ENCODE assay signal across 1 cellular context in the genomic region with DNA sequence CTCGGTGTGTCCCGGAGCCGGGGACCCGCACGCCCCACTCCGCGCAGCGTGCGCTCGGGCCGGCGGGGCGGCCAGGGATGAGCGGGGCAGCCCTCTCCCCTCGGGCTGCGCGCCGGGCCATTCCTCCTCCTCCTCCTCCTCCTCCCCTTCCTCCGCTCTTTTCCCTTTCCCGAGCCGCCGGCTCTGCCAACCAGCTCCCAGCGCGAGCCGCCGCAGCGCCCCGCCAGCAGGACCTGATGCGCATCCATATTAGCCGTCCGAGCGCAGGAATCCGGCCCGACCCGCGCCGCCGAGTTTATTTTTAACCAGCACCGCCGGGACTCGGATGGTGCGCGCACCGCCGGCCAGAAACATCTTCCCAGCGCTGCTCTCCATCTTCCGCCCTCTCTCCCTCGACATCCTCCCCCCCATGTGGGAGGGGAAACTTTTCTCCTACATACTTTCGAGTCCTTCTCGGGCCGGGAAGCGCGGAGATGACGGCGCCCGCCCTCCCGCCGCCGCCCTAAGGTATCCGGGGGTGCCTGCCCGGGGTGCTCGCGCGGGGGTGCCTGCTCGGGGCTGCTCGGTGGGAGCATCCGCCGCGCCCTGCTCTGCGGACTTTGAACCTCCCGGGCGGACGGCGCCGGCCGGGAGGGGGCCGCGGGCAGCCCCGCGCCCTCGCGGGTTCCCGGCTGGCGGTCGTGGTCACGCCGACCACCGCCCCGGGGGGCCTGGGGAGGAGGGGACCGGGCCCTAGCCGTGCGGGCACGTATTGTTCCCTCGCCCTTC.
A peak's percentile ranks its signal among the peaks of the same experiment; 100 is the strongest.
TF ChIP-seq lines count a peak whose summit lies in the region.

No MANE protein-coding gene starts in this region.

TF ChIP-seq in HepG2, 621 proteins besides CTCF, POLR2A, EP300 and RAD21 (continued from another document and continues in another):
- TF ChIP-seq, protein P1, sequence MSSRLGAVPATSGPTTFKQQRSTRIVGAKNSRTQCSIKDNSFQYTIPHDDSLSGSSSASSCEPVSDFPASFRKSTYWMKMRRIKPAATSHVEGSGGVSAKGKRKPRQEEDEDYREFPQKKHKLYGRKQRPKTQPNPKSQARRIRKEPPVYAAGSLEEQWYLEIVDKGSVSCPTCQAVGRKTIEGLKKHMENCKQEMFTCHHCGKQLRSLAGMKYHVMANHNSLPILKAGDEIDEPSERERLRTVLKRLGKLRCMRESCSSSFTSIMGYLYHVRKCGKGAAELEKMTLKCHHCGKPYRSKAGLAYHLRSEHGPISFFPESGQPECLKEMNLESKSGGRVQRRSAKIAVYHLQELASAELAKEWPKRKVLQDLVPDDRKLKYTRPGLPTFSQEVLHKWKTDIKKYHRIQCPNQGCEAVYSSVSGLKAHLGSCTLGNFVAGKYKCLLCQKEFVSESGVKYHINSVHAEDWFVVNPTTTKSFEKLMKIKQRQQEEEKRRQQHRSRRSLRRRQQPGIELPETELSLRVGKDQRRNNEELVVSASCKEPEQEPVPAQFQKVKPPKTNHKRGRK (CRISPR knock-in tag; IDR thresholded peaks at IDR 0.05), result no peak
- TF ChIP-seq, protein P2, sequence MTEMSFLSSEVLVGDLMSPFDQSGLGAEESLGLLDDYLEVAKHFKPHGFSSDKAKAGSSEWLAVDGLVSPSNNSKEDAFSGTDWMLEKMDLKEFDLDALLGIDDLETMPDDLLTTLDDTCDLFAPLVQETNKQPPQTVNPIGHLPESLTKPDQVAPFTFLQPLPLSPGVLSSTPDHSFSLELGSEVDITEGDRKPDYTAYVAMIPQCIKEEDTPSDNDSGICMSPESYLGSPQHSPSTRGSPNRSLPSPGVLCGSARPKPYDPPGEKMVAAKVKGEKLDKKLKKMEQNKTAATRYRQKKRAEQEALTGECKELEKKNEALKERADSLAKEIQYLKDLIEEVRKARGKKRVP (CRISPR knock-in tag; IDR thresholded peaks at IDR 0.05), result peak in 1 of 2 experiments; percentile 7; a peak in 1 of 4 replicates
- TF ChIP-seq, protein P3, sequence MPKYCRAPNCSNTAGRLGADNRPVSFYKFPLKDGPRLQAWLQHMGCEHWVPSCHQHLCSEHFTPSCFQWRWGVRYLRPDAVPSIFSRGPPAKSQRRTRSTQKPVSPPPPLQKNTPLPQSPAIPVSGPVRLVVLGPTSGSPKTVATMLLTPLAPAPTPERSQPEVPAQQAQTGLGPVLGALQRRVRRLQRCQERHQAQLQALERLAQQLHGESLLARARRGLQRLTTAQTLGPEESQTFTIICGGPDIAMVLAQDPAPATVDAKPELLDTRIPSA (CRISPR knock-in tag; IDR thresholded peaks at IDR 0.05; ENCODE audit: borderline replicate concordance), result no peak
- TF ChIP-seq REXO4 (CRISPR knock-in tag; IDR thresholded peaks at IDR 0.05; ENCODE audit: borderline replicate concordance) (no peak), RARG (CRISPR knock-in tag; IDR thresholded peaks at IDR 0.05; ENCODE audit: low read depth) (no peak), MED13 (CRISPR knock-in tag; IDR thresholded peaks at IDR 0.05) (peak; percentile 43; the same call in 1 of the 2 replicates), CHD2 (IDR thresholded peaks at IDR 0.05; ENCODE audit: low read depth, low read length) (no peak), ZNF556 (CRISPR knock-in tag; IDR thresholded peaks at IDR 0.05; ENCODE audit: borderline replicate concordance) (no peak), SUZ12 (IDR thresholded peaks at IDR 0.05; ENCODE audit: low read depth, low read length) (no peak), ZNF317 (CRISPR knock-in tag; IDR thresholded peaks at IDR 0.05) (no peak), ZKSCAN5 (CRISPR knock-in tag; IDR thresholded peaks at IDR 0.05) (no peak), CREM (IDR thresholded peaks at IDR 0.05) (no peak), CREM (CRISPR knock-in tag; IDR thresholded peaks at IDR 0.05) (no peak), YY1 (IDR thresholded peaks at IDR 0.05; ENCODE audit: insufficient read depth, insufficient replicate concordance, low read depth, low read length) (peak; percentile 27), NR2F6 (IDR thresholded peaks at IDR 0.05) (no peak), NR2F6 (CRISPR knock-in tag; IDR thresholded peaks at IDR 0.05) (peak; percentile 35; the same call in 1 of the 2 replicates), ZSCAN20 (CRISPR knock-in tag; IDR thresholded peaks at IDR 0.05; ENCODE audit: borderline replicate concordance) (peak; percentile 80), PRPF4 (IDR thresholded peaks at IDR 0.05; ENCODE audit: low read depth, low read length, poor library complexity, severe bottlenecking) (no peak), ZNF674 (CRISPR knock-in tag; IDR thresholded peaks at IDR 0.05; ENCODE audit: low read depth) (no peak), KDM5B (CRISPR knock-in tag; IDR thresholded peaks at IDR 0.05; ENCODE audit: borderline replicate concordance) (peak; percentile 31), MEF2D (CRISPR knock-in tag; IDR thresholded peaks at IDR 0.05) (no peak), RNF2 (conservative IDR thresholded peaks at IDR 0.05; ENCODE audit: low read depth) (no peak), MYNN (CRISPR knock-in tag; IDR thresholded peaks at IDR 0.05; ENCODE audit: low read depth) (no peak), CCDC6 (CRISPR knock-in tag; IDR thresholded peaks at IDR 0.05) (no peak), ZNF615 (CRISPR knock-in tag; IDR thresholded peaks at IDR 0.05; ENCODE audit: borderline replicate concordance) (no peak), CEBPG (CRISPR knock-in tag; IDR thresholded peaks at IDR 0.05) (no peak), MIER2 (CRISPR knock-in tag; IDR thresholded peaks at IDR 0.05) (no peak), KLF15 (CRISPR knock-in tag; IDR thresholded peaks at IDR 0.05; ENCODE audit: borderline replicate concordance) (no peak; the same call in 1 of the 2 replicates), ZNF839 (CRISPR knock-in tag; IDR thresholded peaks at IDR 0.05; ENCODE audit: borderline replicate concordance) (no peak), ZFAT (CRISPR knock-in tag; conservative IDR thresholded peaks at IDR 0.05) (no peak), EEA1 (CRISPR knock-in tag; IDR thresholded peaks at IDR 0.05; ENCODE audit: borderline replicate concordance) (peak; percentile 29; the same call in 1 of the 2 replicates), KDM3A (CRISPR knock-in tag; IDR thresholded peaks at IDR 0.05; ENCODE audit: low read depth) (0 out of 2 replicates have a peak, but pooled peaks have one; percentile 4), GATAD1 (CRISPR knock-in tag; IDR thresholded peaks at IDR 0.05) (peak; percentile 22; the same call in 1 of the 2 replicates), GATA4 (IDR thresholded peaks at IDR 0.05; ENCODE audit: borderline replicate concordance, low read depth) (no peak), GZF1 (CRISPR knock-in tag; IDR thresholded peaks at IDR 0.05) (no peak), GLI4 (CRISPR knock-in tag; IDR thresholded peaks at IDR 0.05; ENCODE audit: borderline replicate concordance) (peak; percentile 31; the same call in 1 of the 2 replicates), NPAS2 (CRISPR knock-in tag; IDR thresholded peaks at IDR 0.05; ENCODE audit: borderline replicate concordance) (no peak), GABPB1 (CRISPR knock-in tag; IDR thresholded peaks at IDR 0.05) (peak; percentile 53), MAFK (conservative IDR thresholded peaks at IDR 0.05 in 1 of 2, IDR thresholded peaks at IDR 0.05 in 1 of 2; ENCODE audit: low read length in 2 of 2) (no peak), ZNF841 (CRISPR knock-in tag; IDR thresholded peaks at IDR 0.05; ENCODE audit: borderline replicate concordance) (no peak), KMT2B (CRISPR knock-in tag; IDR thresholded peaks at IDR 0.05) (peak; percentile 46; the same call in 1 of the 2 replicates), SOX6 (IDR thresholded peaks at IDR 0.05) (no peak), SOX6 (CRISPR knock-in tag; IDR thresholded peaks at IDR 0.05) (peak; percentile 34)
- TF ChIP-seq, protein P4, sequence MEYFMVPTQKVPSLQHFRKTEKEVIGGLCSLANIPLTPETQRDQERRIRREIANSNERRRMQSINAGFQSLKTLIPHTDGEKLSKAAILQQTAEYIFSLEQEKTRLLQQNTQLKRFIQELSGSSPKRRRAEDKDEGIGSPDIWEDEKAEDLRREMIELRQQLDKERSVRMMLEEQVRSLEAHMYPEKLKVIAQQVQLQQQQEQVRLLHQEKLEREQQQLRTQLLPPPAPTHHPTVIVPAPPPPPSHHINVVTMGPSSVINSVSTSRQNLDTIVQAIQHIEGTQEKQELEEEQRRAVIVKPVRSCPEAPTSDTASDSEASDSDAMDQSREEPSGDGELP (IDR thresholded peaks at IDR 0.05; ENCODE audit: borderline replicate concordance, low read depth), result no peak
- TF ChIP-seq, protein P5, sequence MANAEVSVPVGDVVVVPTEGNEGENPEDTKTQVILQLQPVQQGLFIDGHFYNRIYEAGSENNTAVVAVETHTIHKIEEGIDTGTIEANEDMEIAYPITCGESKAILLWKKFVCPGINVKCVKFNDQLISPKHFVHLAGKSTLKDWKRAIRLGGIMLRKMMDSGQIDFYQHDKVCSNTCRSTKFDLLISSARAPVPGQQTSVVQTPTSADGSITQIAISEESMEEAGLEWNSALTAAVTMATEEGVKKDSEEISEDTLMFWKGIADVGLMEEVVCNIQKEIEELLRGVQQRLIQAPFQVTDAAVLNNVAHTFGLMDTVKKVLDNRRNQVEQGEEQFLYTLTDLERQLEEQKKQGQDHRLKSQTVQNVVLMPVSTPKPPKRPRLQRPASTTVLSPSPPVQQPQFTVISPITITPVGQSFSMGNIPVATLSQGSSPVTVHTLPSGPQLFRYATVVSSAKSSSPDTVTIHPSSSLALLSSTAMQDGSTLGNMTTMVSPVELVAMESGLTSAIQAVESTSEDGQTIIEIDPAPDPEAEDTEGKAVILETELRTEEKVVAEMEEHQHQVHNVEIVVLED (CRISPR knock-in tag; IDR thresholded peaks at IDR 0.05; ENCODE audit: borderline replicate concordance), result no peak
- TF ChIP-seq, protein P6, sequence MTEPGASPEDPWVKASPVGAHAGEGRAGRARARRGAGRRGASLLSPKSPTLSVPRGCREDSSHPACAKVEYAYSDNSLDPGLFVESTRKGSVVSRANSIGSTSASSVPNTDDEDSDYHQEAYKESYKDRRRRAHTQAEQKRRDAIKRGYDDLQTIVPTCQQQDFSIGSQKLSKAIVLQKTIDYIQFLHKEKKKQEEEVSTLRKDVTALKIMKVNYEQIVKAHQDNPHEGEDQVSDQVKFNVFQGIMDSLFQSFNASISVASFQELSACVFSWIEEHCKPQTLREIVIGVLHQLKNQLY (CRISPR knock-in tag; IDR thresholded peaks at IDR 0.05), result no peak
- TF ChIP-seq, protein P7, sequence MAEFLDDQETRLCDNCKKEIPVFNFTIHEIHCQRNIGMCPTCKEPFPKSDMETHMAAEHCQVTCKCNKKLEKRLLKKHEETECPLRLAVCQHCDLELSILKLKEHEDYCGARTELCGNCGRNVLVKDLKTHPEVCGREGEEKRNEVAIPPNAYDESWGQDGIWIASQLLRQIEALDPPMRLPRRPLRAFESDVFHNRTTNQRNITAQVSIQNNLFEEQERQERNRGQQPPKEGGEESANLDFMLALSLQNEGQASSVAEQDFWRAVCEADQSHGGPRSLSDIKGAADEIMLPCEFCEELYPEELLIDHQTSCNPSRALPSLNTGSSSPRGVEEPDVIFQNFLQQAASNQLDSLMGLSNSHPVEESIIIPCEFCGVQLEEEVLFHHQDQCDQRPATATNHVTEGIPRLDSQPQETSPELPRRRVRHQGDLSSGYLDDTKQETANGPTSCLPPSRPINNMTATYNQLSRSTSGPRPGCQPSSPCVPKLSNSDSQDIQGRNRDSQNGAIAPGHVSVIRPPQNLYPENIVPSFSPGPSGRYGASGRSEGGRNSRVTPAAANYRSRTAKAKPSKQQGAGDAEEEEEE (CRISPR knock-in tag; IDR thresholded peaks at IDR 0.05; ENCODE audit: borderline replicate concordance), result no peak
- TF ChIP-seq, protein P8, sequence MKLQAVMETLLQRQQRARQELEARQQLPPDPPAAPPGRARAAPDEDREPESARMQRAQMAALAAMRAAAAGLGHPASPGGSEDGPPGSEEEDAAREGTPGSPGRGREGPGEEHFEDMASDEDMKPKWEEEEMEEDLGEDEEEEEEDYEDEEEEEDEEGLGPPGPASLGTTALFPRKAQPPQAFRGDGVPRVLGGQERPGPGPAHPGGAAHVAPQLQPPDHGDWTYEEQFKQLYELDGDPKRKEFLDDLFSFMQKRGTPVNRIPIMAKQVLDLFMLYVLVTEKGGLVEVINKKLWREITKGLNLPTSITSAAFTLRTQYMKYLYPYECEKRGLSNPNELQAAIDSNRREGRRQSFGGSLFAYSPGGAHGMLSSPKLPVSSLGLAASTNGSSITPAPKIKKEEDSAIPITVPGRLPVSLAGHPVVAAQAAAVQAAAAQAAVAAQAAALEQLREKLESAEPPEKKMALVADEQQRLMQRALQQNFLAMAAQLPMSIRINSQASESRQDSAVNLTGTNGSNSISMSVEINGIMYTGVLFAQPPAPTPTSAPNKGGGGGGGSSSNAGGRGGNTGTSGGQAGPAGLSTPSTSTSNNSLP (IDR thresholded peaks at IDR 0.05; ENCODE audit: low read depth, low read length), result no peak
- TF ChIP-seq, protein P9, sequence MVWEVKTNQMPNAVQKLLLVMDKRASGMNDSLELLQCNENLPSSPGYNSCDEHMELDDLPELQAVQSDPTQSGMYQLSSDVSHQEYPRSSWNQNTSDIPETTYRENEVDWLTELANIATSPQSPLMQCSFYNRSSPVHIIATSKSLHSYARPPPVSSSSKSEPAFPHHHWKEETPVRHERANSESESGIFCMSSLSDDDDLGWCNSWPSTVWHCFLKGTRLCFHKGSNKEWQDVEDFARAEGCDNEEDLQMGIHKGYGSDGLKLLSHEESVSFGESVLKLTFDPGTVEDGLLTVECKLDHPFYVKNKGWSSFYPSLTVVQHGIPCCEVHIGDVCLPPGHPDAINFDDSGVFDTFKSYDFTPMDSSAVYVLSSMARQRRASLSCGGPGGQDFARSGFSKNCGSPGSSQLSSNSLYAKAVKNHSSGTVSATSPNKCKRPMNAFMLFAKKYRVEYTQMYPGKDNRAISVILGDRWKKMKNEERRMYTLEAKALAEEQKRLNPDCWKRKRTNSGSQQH (CRISPR knock-in tag; IDR thresholded peaks at IDR 0.05; ENCODE audit: low read depth), result no peak
- TF ChIP-seq, protein P10, sequence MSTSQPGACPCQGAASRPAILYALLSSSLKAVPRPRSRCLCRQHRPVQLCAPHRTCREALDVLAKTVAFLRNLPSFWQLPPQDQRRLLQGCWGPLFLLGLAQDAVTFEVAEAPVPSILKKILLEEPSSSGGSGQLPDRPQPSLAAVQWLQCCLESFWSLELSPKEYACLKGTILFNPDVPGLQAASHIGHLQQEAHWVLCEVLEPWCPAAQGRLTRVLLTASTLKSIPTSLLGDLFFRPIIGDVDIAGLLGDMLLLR (CRISPR knock-in tag; IDR thresholded peaks at IDR 0.05), result no peak
- TF ChIP-seq, protein P11, sequence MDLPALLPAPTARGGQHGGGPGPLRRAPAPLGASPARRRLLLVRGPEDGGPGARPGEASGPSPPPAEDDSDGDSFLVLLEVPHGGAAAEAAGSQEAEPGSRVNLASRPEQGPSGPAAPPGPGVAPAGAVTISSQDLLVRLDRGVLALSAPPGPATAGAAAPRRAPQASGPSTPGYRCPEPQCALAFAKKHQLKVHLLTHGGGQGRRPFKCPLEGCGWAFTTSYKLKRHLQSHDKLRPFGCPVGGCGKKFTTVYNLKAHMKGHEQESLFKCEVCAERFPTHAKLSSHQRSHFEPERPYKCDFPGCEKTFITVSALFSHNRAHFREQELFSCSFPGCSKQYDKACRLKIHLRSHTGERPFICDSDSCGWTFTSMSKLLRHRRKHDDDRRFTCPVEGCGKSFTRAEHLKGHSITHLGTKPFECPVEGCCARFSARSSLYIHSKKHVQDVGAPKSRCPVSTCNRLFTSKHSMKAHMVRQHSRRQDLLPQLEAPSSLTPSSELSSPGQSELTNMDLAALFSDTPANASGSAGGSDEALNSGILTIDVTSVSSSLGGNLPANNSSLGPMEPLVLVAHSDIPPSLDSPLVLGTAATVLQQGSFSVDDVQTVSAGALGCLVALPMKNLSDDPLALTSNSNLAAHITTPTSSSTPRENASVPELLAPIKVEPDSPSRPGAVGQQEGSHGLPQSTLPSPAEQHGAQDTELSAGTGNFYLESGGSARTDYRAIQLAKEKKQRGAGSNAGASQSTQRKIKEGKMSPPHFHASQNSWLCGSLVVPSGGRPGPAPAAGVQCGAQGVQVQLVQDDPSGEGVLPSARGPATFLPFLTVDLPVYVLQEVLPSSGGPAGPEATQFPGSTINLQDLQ (CRISPR knock-in tag; IDR thresholded peaks at IDR 0.05), result no peak
